ENCODE assay signal across 20 cellular contexts in the genomic region with DNA sequence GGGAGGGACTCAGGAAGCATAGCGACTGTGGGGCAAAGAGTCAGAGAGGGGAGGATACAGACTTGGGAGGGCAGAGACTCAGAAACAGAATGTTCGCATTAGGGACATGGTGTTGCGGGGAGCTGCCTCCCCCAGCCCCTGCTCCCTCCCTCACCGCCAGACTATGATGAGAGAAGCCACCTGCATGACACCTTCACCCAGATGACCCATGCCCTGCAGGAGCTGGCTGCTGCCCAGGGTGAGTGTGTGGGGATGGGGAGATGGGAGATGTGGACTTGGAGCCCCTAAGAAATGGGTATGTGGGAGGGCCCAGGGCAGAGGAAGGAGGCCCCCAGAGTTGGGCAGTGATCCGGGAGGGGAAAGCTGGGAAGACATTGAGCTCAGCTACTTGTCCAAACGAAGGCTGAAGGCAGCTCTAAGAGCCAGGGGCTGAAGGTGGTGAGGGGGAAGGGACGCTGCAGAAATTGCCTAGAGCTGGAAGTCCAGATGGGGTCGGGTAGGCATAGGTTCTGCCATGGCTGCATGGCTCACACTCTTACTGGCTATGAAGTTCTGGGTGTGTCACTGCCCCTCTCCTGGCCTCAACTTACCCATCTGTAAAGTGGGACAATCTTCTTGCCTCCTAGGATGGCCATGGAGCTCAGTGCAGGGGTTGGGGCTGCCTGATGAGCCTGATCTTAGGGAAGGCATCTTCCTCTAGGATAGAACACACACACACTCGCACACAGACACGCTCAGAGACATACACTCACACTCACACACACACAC. TPM values are rescaled to one million over a fixed set of nuclear protein-coding genes. Genes with fewer than 3 reads are reported as not detected.
DNase-seq lines count a peak whose midpoint lies in the region; ATAC-seq and TF ChIP-seq lines count a peak whose summit lies in the region.
"Had no signal": no experiment of that assay in that cellular context is flagged by ENCODE, and none has a peak within 500 bp of the region (broad histone marks: within the 10 kb centered on the region; RNA-seq: fewer than 3 reads in every experiment).

No MANE protein-coding gene starts in this region.

- no peak overlapping the region for H2AK5ac ChIP-seq in mesenchymal stem cell (ENCODE audit: low read length, severe bottlenecking)

- WGBS in mesenchymal stem cell = 97% methylated on average over 5 of the region's 10 CpGs
- WGBS in stomach, 5 donors = 76 to 89% (median 85%) methylated on average over 10 of the region's 10 CpGs

- peaks cover 18% of the 10 kb centered on the region for H3K36me3 Mint-ChIP-seq in WTC11
- H3K36me3 Mint-ChIP-seq: CD8-positive, alpha-beta memory T cell had no signal

- TF ChIP-seq CTCF in GM13977 (IDR thresholded peaks at IDR 0.05; ENCODE audit: extremely low read depth, insufficient read depth, missing control alignments) (no peak), WTC11 (IDR thresholded peaks at IDR 0.05) (no peak), stomach (IDR thresholded peaks at IDR 0.05) (no peak)

- TF ChIP-seq POLR2A in stomach (IDR thresholded peaks at IDR 0.05) = no peak

- peaks cover 37% of the 10 kb centered on the region for H3K4me1 ChIP-seq in mesenchymal stem cell (ENCODE audit: control insufficient read depth, insufficient read depth, low read depth, low read length)
- peaks cover 19 to 40% (median 27%) of the 10 kb centered on the region in 4 donors for H3K4me1 ChIP-seq in stomach
- H3K4me1 ChIP-seq: BE2C had no signal

- no peaks in the 10 kb centered on the region for H3K9me3 Mint-ChIP-seq in WTC11
- H3K9me3 Mint-ChIP-seq: CD8-positive, alpha-beta memory T cell; H9 had no signal

- H2BK120ac ChIP-seq in mesenchymal stem cell (ENCODE audit: low read depth, low read length) = no peak overlapping the region

- H3K27me3 ChIP-seq in mesenchymal stem cell (ENCODE audit: control insufficient read depth in 1 of 2, insufficient read depth in 1 of 2, low read length in 2 of 2) = no peaks in the 10 kb centered on the region
- peaks cover 0 to 10% (median 0%) of the 10 kb centered on the region in 3 donors for H3K27me3 ChIP-seq in stomach
- H3K27me3 ChIP-seq: BE2C had no signal

- H3K4me2 ChIP-seq in mesenchymal stem cell (ENCODE audit: low read length, poor library complexity, severe bottlenecking) = no peak overlapping the region

- no peaks in the 10 kb centered on the region; the same call in 1 of the 2 replicates for H3K27me3 Mint-ChIP-seq in WTC11 (ENCODE audit: low read depth)

- no peak overlapping the region for H3K4me3 Mint-ChIP-seq in WTC11
- H3K4me3 Mint-ChIP-seq: CD8-positive, alpha-beta memory T cell had no signal

- H3K36me3 ChIP-seq in mesenchymal stem cell (ENCODE audit: control insufficient read depth in 1 of 2, insufficient read depth in 2 of 2, low read depth in 1 of 2, low read length in 2 of 2) (peaks cover 68 to 77% of the 10 kb centered on the region in 2 experiments), stomach (peaks cover 17 to 68% (median 63%) of the 10 kb centered on the region in 4 donors)

- H3K79me1 ChIP-seq in mesenchymal stem cell (replicated peaks; ENCODE audit: low read length, poor library complexity, severe bottlenecking) = peaks cover 7% of the 10 kb centered on the region

- H3K4ac ChIP-seq in mesenchymal stem cell (ENCODE audit: low read depth in 1 of 2, low read length in 2 of 2) = no peak overlapping the region

- POLR2A ChIA-PET in WTC11 (lab: Charles Lee) = interaction anchor here (1.1 kb wide), 1 partner anchor 10 kb away, joined by 3 read pairs; no protein-coding TSS in a partner anchor

- H2AFZ ChIP-seq in mesenchymal stem cell (ENCODE audit: low read depth, low read length) = no peak overlapping the region

- H3K9me3 ChIP-seq in mesenchymal stem cell (ENCODE audit: control insufficient read depth, low read length) (no peaks in the 10 kb centered on the region), stomach (no peaks in the 10 kb centered on the region)
- H3K9me3 ChIP-seq: BE2C had no signal

- H3K4me3 ChIP-seq in mesenchymal stem cell (ENCODE audit: insufficient read depth in 1 of 2, low read depth in 1 of 2, low read length in 2 of 2) = no peak overlapping the region
- H3K4me3 ChIP-seq in stomach = no peak overlapping the region

- intact Hi-C loops in stomach (cut with DNase I; ENCODE audit: low total_unique reads) = no loop called here

- H3K18ac ChIP-seq in mesenchymal stem cell (ENCODE audit: low read depth in 1 of 2, low read length in 2 of 2) = no peak overlapping the region

- no peak for TF ChIP-seq EP300 in stomach (IDR thresholded peaks at IDR 0.05)

- no peak overlapping the region for H2BK15ac ChIP-seq in mesenchymal stem cell (ENCODE audit: low read depth, poor library complexity, severe bottlenecking)

- no peak overlapping the region for H3K14ac ChIP-seq in mesenchymal stem cell (ENCODE audit: low read length in 2 of 2)

- H3K9ac ChIP-seq in mesenchymal stem cell (ENCODE audit: low read length) = peak overlapping the region; percentile 22

- no peak overlapping the region for H3K23ac ChIP-seq in mesenchymal stem cell (ENCODE audit: low read length in 2 of 2)

- CTCF ChIA-PET in WTC11 (lab: Charles Lee) = interaction anchor here (0.6 to 1.5 kb wide), 4 partner anchors 29 to 94 kb away, joined by 3 to 7 read pairs (median 4); a partner anchor contains a TSS

- peaks cover 25% of the 10 kb centered on the region for H3K4me1 Mint-ChIP-seq in WTC11

- H2BK5ac ChIP-seq in mesenchymal stem cell (ENCODE audit: low read depth, low read length, poor library complexity, severe bottlenecking) = no peak overlapping the region

- in situ Hi-C loops in GM13977 (cut with MboI; ENCODE audit: low pct_unique_long_range_greater_than_20kb, low sequenced_read_pairs, unreplicated experiment) = no loop called here

- ATAC-seq in WTC11 = no peak

- H4K91ac ChIP-seq in mesenchymal stem cell (ENCODE audit: low read length) = no peak overlapping the region

- H3K27ac Mint-ChIP-seq in WTC11 = 0 out of 2 replicates have a peak overlapping the region, but pooled peaks have one; percentile 24

- peak; percentile 5 for DNase-seq in GM13977 (ENCODE audit: low spot score)
- DNase-seq in WTC11 (ENCODE audit: low spot score) = no peak
- no peak for DNase-seq in mesenchymal stem cell
- DNase-seq in stomach = peak; percentile 14
- no peak for DNase-seq in NCI-H82 treated with DMSO at 0.1 percent for 48 hours (lab: John Stamatoyannopoulos, UW; ENCODE audit: unreplicated experiment)
- DNase-seq in SW 1271 (lab: John Stamatoyannopoulos, UW) = no peak
- DNase-seq in NCI-H1694 (lab: John Stamatoyannopoulos, UW) = no peak
- DNase-seq: BE2C; CD8-positive, alpha-beta memory T cell; DMS 273 treated with DMSO at 0.1 percent for 48 hours; H9; NCI-H1417; NCI-H2081 treated with DMSO at 0.1 percent for 48 hours; NCI-H226; NCI-H526 treated with DMSO at 0.1 percent for 48 hours; NK-92 treated with Interleukin-12 subunit alpha and Interleukin-12 subunit beta, amount 100 ng/mL, for 24 hours had no signal

- H3K27ac ChIP-seq in mesenchymal stem cell (ENCODE audit: low read length, poor library complexity, severe bottlenecking) (no peak overlapping the region), stomach (no peak overlapping the region)

- H4K8ac ChIP-seq in mesenchymal stem cell (ENCODE audit: low read length) = no peak overlapping the region

- no peak overlapping the region for H2BK12ac ChIP-seq in mesenchymal stem cell (ENCODE audit: low read length in 2 of 2)

TF ChIP-seq in WTC11, 78 proteins besides CTCF, POLR2A, EP300 and RAD21 (continues in another document):
- no peak for TF ChIP-seq CBFB (CRISPR knock-in tag; IDR thresholded peaks at IDR 0.05; ENCODE audit: low read depth)

RNA-seq across cellular contexts. Expression of a gene that starts 1.4 kb away (rescaled TPM):
- 9.3 to 13.3 TPM (median 9.8 TPM) in 3 replicates for total RNA-seq in WTC11 (2021)
- 8.8 TPM for polyA plus RNA-seq in mesenchymal stem cell (2013, experiment 1 of 2)
- polyA plus RNA-seq in mesenchymal stem cell (2013, experiment 2 of 2) = 7.1 TPM
- 100 to 1,000 TPM in 1 of 5 donors, 1 to 10 TPM in 4; 1.2 to 151 (median 3.9) TPM for total RNA-seq in stomach
- polyA plus RNA-seq in stomach = 10 to 100 TPM; 11.2 to 26.7 (median 19.8) TPM

RNA-seq across cellular contexts. Expression of a gene that starts 29.3 kb away (rescaled TPM):
- 0.73 to 1.0 TPM (median 1.0 TPM) in 3 replicates for total RNA-seq in WTC11 (2021)
- polyA plus RNA-seq in mesenchymal stem cell (2013, experiment 1 of 2) = not detected
- not detected for polyA plus RNA-seq in mesenchymal stem cell (2013, experiment 2 of 2)
- total RNA-seq in stomach = 1 to 10 TPM in 1 of 5 donors, not detected in 4; 7.2 TPM
- under 1 TPM in 2 of 3 donors, not detected in 1; 0.05 to 0.25 TPM for polyA plus RNA-seq in stomach
- total RNA-seq: CD8-positive, alpha-beta memory T cell; Daoy; SK-MEL-5 had no signal
- polyA plus RNA-seq: AG04450; CD8-positive, alpha-beta memory T cell had no signal

RNA-seq across cellular contexts. Expression of a gene that starts 47.9 kb away (rescaled TPM):
- not detected in 3 replicates for total RNA-seq in WTC11 (2021)
- not detected for polyA plus RNA-seq in mesenchymal stem cell (2013, experiment 1 of 2)
- polyA plus RNA-seq in mesenchymal stem cell (2013, experiment 2 of 2) = not detected
- 1 to 10 TPM in 3 of 5 donors, not detected in 2; 2.0 to 5.4 (median 2.8) TPM for total RNA-seq in stomach
- polyA plus RNA-seq in stomach = 1 to 10 TPM in 1 of 3 donors, under 1 TPM in 1, not detected in 1; 0.55 to 1.8 TPM
- total RNA-seq: H9, LHCN-M2, SK-MEL-5 had no signal
- polyA plus RNA-seq: AG04450; CD8-positive, alpha-beta memory T cell had no signal

RNA-seq across cellular contexts. Expression of a gene that starts 57.2 kb away (rescaled TPM):
- total RNA-seq in WTC11 (2021) (0.72 TPM in 1 of 3 replicates, not detected in the others), stomach (10 to 100 TPM in 1 of 5 donors, 1 to 10 TPM in 3, not detected in 1; 7.0 to 10.5 (median 8.5) TPM)
- not detected for polyA plus RNA-seq in mesenchymal stem cell (2013, experiment 1 of 2)
- polyA plus RNA-seq in mesenchymal stem cell (2013, experiment 2 of 2) = not detected
- polyA plus RNA-seq in stomach = 1 to 10 TPM; 1.7 to 7.5 (median 1.8) TPM
- total RNA-seq: CD8-positive, alpha-beta memory T cell; H9; SK-MEL-5 had no signal
- polyA plus RNA-seq: AG04450; CD8-positive, alpha-beta memory T cell had no signal

Comparison
In these comparisons a context has a peak if more than half of its experiments do, and no peak if none do; other contexts are left out.
1. DNase-seq: peak in GM13977 (single experiment) and stomach (single experiment); none in WTC11 (single experiment), mesenchymal stem cell (single experiment), NCI-H82 treated with DMSO at 0.1 percent for 48 hours (single experiment), SW 1271 (0 of 2) and NCI-H1694 (single experiment).